15 cellular contexts compared by ENCODE assay signal in the genomic region with DNA sequence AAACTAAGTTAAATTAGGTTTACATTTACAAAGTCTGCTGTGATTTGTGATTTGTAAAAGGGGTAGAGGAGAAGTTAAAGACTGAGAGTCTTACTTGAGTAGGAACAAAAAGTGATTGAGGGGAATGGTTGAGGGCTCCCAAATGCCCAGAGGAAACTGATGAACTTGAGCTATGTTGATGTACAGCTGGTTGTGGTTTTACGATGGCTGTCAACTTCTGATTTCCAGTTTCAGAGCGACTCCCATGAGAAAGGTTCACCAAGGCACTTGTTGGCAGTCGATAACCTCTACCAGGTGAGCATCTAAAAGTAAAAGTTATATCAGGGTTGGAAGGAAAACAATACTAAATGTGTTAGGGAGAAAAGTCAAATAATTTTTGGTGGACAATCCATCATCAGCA.
DNase-seq lines count a peak whose midpoint lies in the region; ATAC-seq and TF ChIP-seq lines count a peak whose summit lies in the region.
"Had no signal": no experiment of that assay in that cellular context is flagged by ENCODE, and none has a peak within 500 bp of the region (broad histone marks: within the 10 kb centered on the region; RNA-seq: fewer than 3 reads in every experiment).

No MANE protein-coding gene starts in this region.

- intact Hi-C loops in left lung (cut with DNase I): no loop called here

- H3K79me2 ChIP-seq in OCI-LY3 (ENCODE audit: low read length): no peaks in the 10 kb centered on the region

- peaks cover 68% of the 10 kb centered on the region for H3K36me3 Mint-ChIP-seq in effector memory CD8-positive, alpha-beta T cell (ENCODE audit: insufficient read depth)

- no peaks in the 10 kb centered on the region for H3K27me3 Mint-ChIP-seq in effector memory CD8-positive, alpha-beta T cell
- H3K27me3 Mint-ChIP-seq: activated CD4-positive, alpha-beta memory T cell treated with anti-CD3 and anti-CD28 coated beads for 36 hours had no signal

- no peaks in the 10 kb centered on the region for H3K27me3 ChIP-seq in OCI-LY3 (ENCODE audit: low read depth, low read length)
- no peaks in the 10 kb centered on the region for H3K27me3 ChIP-seq in left lung
- H3K27me3 ChIP-seq: heart left ventricle had no signal

- no peaks in the 10 kb centered on the region for H3K9me3 ChIP-seq in OCI-LY3 (ENCODE audit: insufficient read depth, low read length)
- H3K9me3 ChIP-seq in left lung: no peaks in the 10 kb centered on the region
- H3K9me3 ChIP-seq: heart left ventricle had no signal

- H3K9ac ChIP-seq in OCI-LY3 (ENCODE audit: low read length): peak overlapping the region; percentile 3; the same call in 1 of the 2 replicates

- H3K4me1 Mint-ChIP-seq in effector memory CD8-positive, alpha-beta T cell (ENCODE audit: low read depth in 2 of 2): no peaks in the 10 kb centered on the region

- DNase-seq in GM12865 (ENCODE audit: low read depth) (peak; percentile 62), cerebellum (ENCODE audit: low spot score) (no peak), left lung (no peak), T-helper 9 cell (no peak)
- DNase-seq in effector memory CD8-positive, alpha-beta T cell: no peak
- DNase-seq: activated CD4-positive, alpha-beta memory T cell treated with anti-CD3 and anti-CD28 coated beads for 36 hours; EL; heart left ventricle; mammary epithelial cell; RPMI8226; stimulated activated CD4-positive, alpha-beta T cell treated with anti-CD3 and anti-CD28 coated beads, Interleukin-15, amount 100 ng/mL, for 24 hours had no signal

- TF ChIP-seq CTCF in GM12865 (IDR thresholded peaks at IDR 0.05; ENCODE audit: insufficient read depth, low read depth, low read length, missing control alignments): no peak
- TF ChIP-seq CTCF in OCI-LY3 (IDR thresholded peaks at IDR 0.05; ENCODE audit: low read depth, low read length): no peak
- TF ChIP-seq CTCF in left lung (IDR thresholded peaks at IDR 0.05): no peak

- H3K27ac ChIP-seq in OCI-LY3 (ENCODE audit: low read length): peak overlapping the region; percentile 74
- no peak overlapping the region for H3K27ac ChIP-seq in left lung
- H3K27ac ChIP-seq: heart left ventricle had no signal

- H3K9me3 Mint-ChIP-seq in effector memory CD8-positive, alpha-beta T cell: no peaks in the 10 kb centered on the region
- H3K9me3 Mint-ChIP-seq: activated CD4-positive, alpha-beta memory T cell treated with anti-CD3 and anti-CD28 coated beads for 36 hours; activated T-helper 1 cell treated with anti-CD3 and anti-CD28 coated beads, Interleukin-12 subunit alpha, Interleukin-12 subunit beta, Interleukin-2, Interleukin-4 antibody, amounts not matched to agents 30 ng/mL and 10 ng/mL and 1 ng/mL, durations not matched to agents 14 hours and 24 hours and 36 hours had no signal

- H3K4me1 ChIP-seq in OCI-LY3 (ENCODE audit: low read length): peaks cover 51% of the 10 kb centered on the region
- H3K4me1 ChIP-seq in left lung: no peaks in the 10 kb centered on the region
- H3K4me1 ChIP-seq: heart left ventricle had no signal

- H3K27ac Mint-ChIP-seq in effector memory CD8-positive, alpha-beta T cell: no peak overlapping the region
- H3K27ac Mint-ChIP-seq: activated CD4-positive, alpha-beta memory T cell treated with anti-CD3 and anti-CD28 coated beads for 36 hours; activated T-helper 1 cell treated with anti-CD3 and anti-CD28 coated beads, Interleukin-12 subunit alpha, Interleukin-12 subunit beta, Interleukin-2, Interleukin-4 antibody, amounts not matched to agents 30 ng/mL and 10 ng/mL and 1 ng/mL, durations not matched to agents 14 hours and 24 hours and 36 hours had no signal

- no peak overlapping the region for H2AFZ ChIP-seq in OCI-LY3 (ENCODE audit: low read depth, low read length)

- no peak overlapping the region for H3K4me3 ChIP-seq in GM12865 (ENCODE audit: low read depth, low read length)
- H3K4me3 ChIP-seq in OCI-LY3 (ENCODE audit: low read length): peak overlapping the region; percentile 16; the same call in 1 of the 2 replicates
- H3K4me3 ChIP-seq in left lung: no peak overlapping the region
- H3K4me3 ChIP-seq: heart left ventricle had no signal

- H3K36me3 ChIP-seq in OCI-LY3 (replicated peaks; ENCODE audit: low read depth, low read length) (peaks cover 63% of the 10 kb centered on the region), left lung (peaks cover 0 to 100% of the 10 kb centered on the region in 2 donors)

- H4K20me1 ChIP-seq in OCI-LY3 (ENCODE audit: insufficient read depth, low read length): no peaks in the 10 kb centered on the region

- H3K4me2 ChIP-seq in OCI-LY3 (ENCODE audit: low read length): peak overlapping the region; percentile 33

- peak; percentile 53 for ATAC-seq in GM19468 (IDR thresholded peaks at IDR 0.05; ENCODE audit: extremely low read depth, unreplicated experiment)
- ATAC-seq in HG02642 (IDR thresholded peaks at IDR 0.05; ENCODE audit: poor library complexity, unreplicated experiment): peak; percentile 62
- ATAC-seq in effector memory CD8-positive, alpha-beta T cell (replicated peaks): no peak
- no peak for ATAC-seq in left lung
- ATAC-seq: heart left ventricle had no signal

- H3K4me3 Mint-ChIP-seq in effector memory CD8-positive, alpha-beta T cell: no peak overlapping the region
- H3K4me3 Mint-ChIP-seq: activated CD4-positive, alpha-beta memory T cell treated with anti-CD3 and anti-CD28 coated beads for 36 hours; activated T-helper 1 cell treated with anti-CD3 and anti-CD28 coated beads, Interleukin-12 subunit alpha, Interleukin-12 subunit beta, Interleukin-2, Interleukin-4 antibody, amounts not matched to agents 30 ng/mL and 10 ng/mL and 1 ng/mL, durations not matched to agents 14 hours and 24 hours and 36 hours had no signal

Comparison
In these comparisons a context has a peak if more than half of its experiments do, and no peak if none do; other contexts are left out.
1. ATAC-seq: peak in GM19468 (single experiment) and HG02642 (single experiment); none in effector memory CD8-positive, alpha-beta T cell (single experiment) and left lung (single experiment).